Comparison of ENCODE assay signal across 16 cellular contexts in the genomic region with DNA sequence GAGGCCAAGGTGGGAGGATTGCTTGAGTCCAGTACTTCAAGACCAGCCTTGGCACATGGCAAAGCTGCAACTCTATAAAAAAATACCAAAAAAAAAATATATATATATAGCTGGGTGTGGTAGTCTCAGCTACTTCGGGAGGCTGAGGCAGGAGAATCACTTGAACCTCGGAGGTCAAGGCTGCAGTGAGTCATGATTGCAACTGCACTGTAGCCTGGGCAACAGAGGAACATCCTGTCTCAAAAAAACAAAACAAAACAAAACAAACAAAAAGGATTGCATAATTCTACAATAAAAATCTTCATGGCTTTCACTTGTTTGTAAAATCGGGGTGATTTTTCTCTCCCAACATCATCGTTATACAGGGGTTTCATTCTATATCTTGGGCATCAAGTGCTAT. TPM values are rescaled to one million over a fixed set of nuclear protein-coding genes. Genes with fewer than 3 reads are reported as not detected.
A peak's percentile ranks its signal among the peaks of the same experiment; 100 is the strongest.
DNase-seq lines count a peak whose midpoint lies in the region; ATAC-seq and TF ChIP-seq lines count a peak whose summit lies in the region.
"Had no signal": no experiment of that assay in that cellular context is flagged by ENCODE, and none has a peak within 500 bp of the region (broad histone marks: within the 10 kb centered on the region; RNA-seq: fewer than 3 reads in every experiment).

No MANE protein-coding gene starts in this region.

- no peaks in the 10 kb centered on the region for H3K27me3 ChIP-seq in fibroblast of lung (ENCODE audit: control insufficient read depth, insufficient read depth, low read length)
- H3K27me3 ChIP-seq: esophagus squamous epithelium had no signal

- no peaks in the 10 kb centered on the region for H3K4me1 ChIP-seq in fibroblast of lung (ENCODE audit: control insufficient read depth, extremely low read depth, insufficient read depth, low read length)
- H3K4me1 ChIP-seq: left ventricle myocardium inferior had no signal

- TF ChIP-seq CTCF in fibroblast of lung (conservative IDR thresholded peaks at IDR 0.05 in 1 of 2, IDR thresholded peaks at IDR 0.05 in 1 of 2; ENCODE audit: low read depth in 1 of 2, low read length in 2 of 2), result no peak

- peak overlapping the region; percentile 34 for H3K27ac ChIP-seq in fibroblast of lung (ENCODE audit: insufficient read depth, low read length)
- H3K27ac ChIP-seq: esophagus squamous epithelium, left ventricle myocardium inferior had no signal

- no peaks in the 10 kb centered on the region for H3K79me2 ChIP-seq in fibroblast of lung (ENCODE audit: control insufficient read depth, insufficient read depth, low read length)

- H3K4me2 ChIP-seq in fibroblast of lung (ENCODE audit: extremely low read depth, insufficient read depth, low read length), result no peak overlapping the region

- no peak overlapping the region for H3K4me3 ChIP-seq in fibroblast of lung (replicated peaks in 1 of 4; ENCODE audit: control extremely low read depth in 1 of 4, insufficient read depth in 1 of 4, low read depth in 3 of 4, low read length in 4 of 4)
- H3K4me3 ChIP-seq: esophagus squamous epithelium, GM12878, left ventricle myocardium inferior had no signal

- no peak for ATAC-seq in HG03469 (IDR thresholded peaks at IDR 0.05; ENCODE audit: unreplicated experiment)
- ATAC-seq in HG02852 (IDR thresholded peaks at IDR 0.05; ENCODE audit: unreplicated experiment), result no peak
- ATAC-seq: activated CD8-positive, alpha-beta T cell treated with anti-CD3 and anti-CD28 coated beads, Interleukin-2, amount 10 ng/mL, durations not matched to agents 7 days and 5 days; GM12878 had no signal

- no peaks in the 10 kb centered on the region for H3K9me3 ChIP-seq in fibroblast of lung (ENCODE audit: control insufficient read depth, insufficient read depth, low read depth, low read length)
- H3K9me3 ChIP-seq: esophagus squamous epithelium, left ventricle myocardium inferior had no signal

- peak; percentile 34 for DNase-seq in GM04504 (ENCODE audit: low read depth)
- DNase-seq in RPMI7951 (ENCODE audit: low read depth), result peak; percentile 39
- DNase-seq in fibroblast of lung (ENCODE audit: low read depth in 2 of 2), result peak; percentile 7 to 75
- DNase-seq in renal cortical epithelial cell (ENCODE audit: low read depth), result peak; percentile 68
- DNase-seq in NAMALWA (ENCODE audit: low spot score), result no peak
- no peak for DNase-seq in hypothalamus (lab: John Stamatoyannopoulos, UW)
- DNase-seq: activated CD8-positive, alpha-beta T cell treated with anti-CD3 and anti-CD28 coated beads, Interleukin-2, amount 10 ng/mL, durations not matched to agents 7 days and 5 days; activated naive CD8-positive, alpha-beta T cell treated with anti-CD3 and anti-CD28 coated beads, Interleukin-2, amount 10 ng/mL, durations not matched to agents 7 days and 5 days; Calu3; esophagus squamous epithelium; H9; left ventricle myocardium inferior; NCI-H1092 had no signal

- H3K9ac ChIP-seq in fibroblast of lung (ENCODE audit: insufficient read depth, low read length), result no peak overlapping the region

- no peaks in the 10 kb centered on the region for H3K36me3 ChIP-seq in fibroblast of lung (ENCODE audit: control insufficient read depth, insufficient read depth, low read length)
- H3K36me3 ChIP-seq: esophagus squamous epithelium, left ventricle myocardium inferior had no signal

- no peak overlapping the region for H2AFZ ChIP-seq in fibroblast of lung (ENCODE audit: low read length)

- no peaks in the 10 kb centered on the region for H4K20me1 ChIP-seq in fibroblast of lung (ENCODE audit: control insufficient read depth, extremely low read depth, insufficient read depth, low read length)

RNA-seq across cellular contexts. Expression of a gene that starts 35.1 kb away (rescaled TPM):
- 30.3 and 36.6 TPM in 2 replicates for total RNA-seq in RPMI7951 (2014; rRNA removed; shearing (Covaris generic))
- total RNA-seq in fibroblast of lung (20.5 and 21.8 TPM in 2 replicates), renal cortical epithelial cell (13.5 and 26.7 TPM in 2 replicates)
- 42.6 and 54.4 TPM in 2 replicates for polyA plus RNA-seq in fibroblast of lung
- polyA plus RNA-seq in fibroblast of lung (2012), result 36.3 and 40.1 TPM in 2 replicates
- polyA minus RNA-seq in fibroblast of lung (ENCODE audit: low replicate concordance), result 65.5 and 118 TPM in 2 replicates

Comparison
In these comparisons a context has a peak if more than half of its experiments do, and no peak if none do; other contexts are left out.
1. DNase-seq: peak in GM04504 (single experiment), RPMI7951 (single experiment), fibroblast of lung (2 of 2) and renal cortical epithelial cell (single experiment); none in NAMALWA (single experiment) and hypothalamus (0 of 51).